ENCODE assay signal across 23 cellular contexts in the genomic region with DNA sequence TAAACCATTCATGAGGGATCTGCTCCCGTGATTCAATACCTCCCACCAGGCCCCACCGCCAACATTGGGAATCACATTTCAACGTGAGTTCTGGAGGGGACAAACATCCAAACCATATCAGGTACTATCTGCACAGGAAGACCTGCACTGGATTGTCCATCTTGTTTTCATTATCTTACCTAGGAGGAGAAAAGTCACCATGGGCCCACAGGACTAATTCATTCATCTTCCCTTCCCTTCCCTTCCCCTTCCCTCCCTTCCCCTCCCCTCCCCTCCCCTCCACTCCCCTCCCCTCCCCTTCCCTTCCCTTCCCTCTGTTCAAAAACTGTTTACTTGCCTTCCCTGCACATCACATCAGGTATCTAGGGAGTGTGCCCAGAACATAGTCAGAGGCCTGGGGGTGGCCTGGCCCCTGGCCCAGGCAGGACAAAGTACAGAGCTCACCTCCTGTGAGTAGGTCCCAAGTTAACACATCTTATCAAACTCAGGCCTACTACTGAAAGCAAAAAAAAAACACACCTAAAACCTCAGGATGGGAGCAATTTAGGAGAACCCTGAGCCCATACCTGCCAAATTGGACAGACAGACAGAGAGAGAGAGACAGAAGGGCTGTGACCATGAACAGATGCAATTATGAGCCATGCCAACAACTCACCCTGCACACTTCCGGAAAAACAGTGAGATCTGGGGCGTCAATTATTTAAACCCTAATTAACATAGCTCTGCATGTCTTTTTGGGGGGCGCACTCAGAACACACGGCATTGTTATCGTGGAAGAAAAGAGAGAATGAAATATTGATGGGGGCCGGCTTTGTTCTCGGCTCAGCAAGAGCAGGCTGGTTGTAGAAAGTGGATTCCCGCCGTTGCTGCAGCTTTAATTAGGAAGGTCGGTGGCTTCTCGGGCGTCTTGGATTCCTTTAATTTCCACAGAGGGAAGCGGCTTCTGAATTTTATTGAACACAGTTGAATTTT.
A peak's percentile ranks its signal among the peaks of the same experiment; 100 is the strongest.
DNase-seq lines count a peak whose midpoint lies in the region; ATAC-seq and TF ChIP-seq lines count a peak whose summit lies in the region.
"Had no signal": no experiment of that assay in that cellular context is flagged by ENCODE, and none has a peak within 500 bp of the region (broad histone marks: within the 10 kb centered on the region; RNA-seq: fewer than 3 reads in every experiment).

No MANE protein-coding gene starts in this region.

- H3K4me3 ChIP-seq in right cardiac atrium (ENCODE audit: low read length) (peak overlapping the region; percentile 18), liver (ENCODE audit: low read depth in 1 of 3, low read length in 3 of 3) (no peak overlapping the region), osteoblast (ENCODE audit: insufficient read depth, low read length) (peak overlapping the region; percentile 25)
- H3K4me3 ChIP-seq: GM23248, PC-9 had no signal

- H4K20me1 ChIP-seq in osteoblast (ENCODE audit: insufficient read depth, low read length): no peaks in the 10 kb centered on the region

- no peak for DNase-seq in right cardiac atrium
- no peak for DNase-seq in left cardiac atrium
- DNase-seq in osteoblast (ENCODE audit: insufficient read length, low spot score, missing footprints): no peak
- no peak for DNase-seq in iPS-NIHi11 (ENCODE audit: low spot score)
- no peak for DNase-seq in SHP77 (lab: John Stamatoyannopoulos, UW)
- DNase-seq: CD4-positive, CD25-positive, alpha-beta regulatory T cell; DMS153; DND-41; GM23248; H7; KBM-7; MV-4-11; NCI-H1105 treated with DMSO at 0.1 percent for 48 hours; NCI-H146; NCI-H1930; NCI-H2107; NCI-H524 treated with DMSO at 0.1 percent for 48 hours; NCI-H774; PC-9 had no signal

- 47% methylated on average over 16 of the region's 16 CpGs for WGBS in right cardiac atrium
- 62% methylated on average over 16 of the region's 16 CpGs for WGBS in liver

- TF ChIP-seq CTCF in liver (IDR thresholded peaks at IDR 0.05; ENCODE audit: low read depth, low read length, missing input control) (no peak), osteoblast (IDR thresholded peaks at IDR 0.05; ENCODE audit: extremely low read depth, low read depth, low read length) (no peak)

- H3K4me1 ChIP-seq in right cardiac atrium (ENCODE audit: control insufficient read depth, insufficient read depth, low read length) (peaks cover 3% of the 10 kb centered on the region), liver (ENCODE audit: control insufficient read depth in 4 of 4, insufficient read depth in 4 of 4, low read length in 3 of 4) (peaks cover 8 to 9% (median 9%) of the 10 kb centered on the region in 4 donors), osteoblast (ENCODE audit: insufficient read depth, low read length) (peaks cover 7% of the 10 kb centered on the region)

- no peak overlapping the region for H3K27ac ChIP-seq in right cardiac atrium (ENCODE audit: low read length)
- H3K27ac ChIP-seq in liver (ENCODE audit: low read depth in 1 of 2, low read length in 2 of 2): no peak overlapping the region
- H3K27ac ChIP-seq in osteoblast (ENCODE audit: low read depth, low read length): no peak overlapping the region
- H3K27ac ChIP-seq: GM23248, PC-9 had no signal

- no peak for TF ChIP-seq RAD21 in liver (IDR thresholded peaks at IDR 0.05)

- H3K9me3 ChIP-seq in right cardiac atrium (ENCODE audit: control insufficient read depth, low read length) (no peaks in the 10 kb centered on the region), liver (ENCODE audit: control insufficient read depth in 4 of 4, low read length in 3 of 4) (no peaks in the 10 kb centered on the region), osteoblast (ENCODE audit: low read depth, low read length) (no peaks in the 10 kb centered on the region)

- intact Hi-C loops in right cardiac atrium (cut with DNase I): no loop called here
- intact Hi-C loops in left cardiac atrium (cut with DNase I): no loop called here

- no peak overlapping the region for H3K9ac ChIP-seq in liver (ENCODE audit: low read depth in 1 of 2, low read length in 2 of 2)
- H3K9ac ChIP-seq: GM23248 had no signal

- no peaks in the 10 kb centered on the region for H3K79me2 ChIP-seq in osteoblast (ENCODE audit: insufficient read depth, low read length)

- H3K27me3 ChIP-seq in right cardiac atrium (ENCODE audit: control insufficient read depth, insufficient read depth): no peaks in the 10 kb centered on the region
- H3K27me3 ChIP-seq in liver (ENCODE audit: control insufficient read depth in 4 of 4, insufficient read depth in 4 of 4, low read length in 3 of 4): no peaks in the 10 kb centered on the region
- H3K27me3 ChIP-seq in osteoblast (ENCODE audit: insufficient read depth, low read length): no peaks in the 10 kb centered on the region

- H2AFZ ChIP-seq in osteoblast (ENCODE audit: low read length): peak overlapping the region; percentile 72
- H2AFZ ChIP-seq: GM23248, PC-9 had no signal

- H3K36me3 ChIP-seq in liver (ENCODE audit: control insufficient read depth in 4 of 4, insufficient read depth in 3 of 4, low read depth in 1 of 4, low read length in 3 of 4) (no peaks in the 10 kb centered on the region), osteoblast (ENCODE audit: insufficient read depth, low read length) (no peaks in the 10 kb centered on the region)

- ATAC-seq in right cardiac atrium (no peak), left cardiac atrium (no peak), GM21515 (IDR thresholded peaks at IDR 0.05; ENCODE audit: unreplicated experiment) (no peak), GM21381 (IDR thresholded peaks at IDR 0.05; ENCODE audit: unreplicated experiment) (no peak)
- ATAC-seq: Right ventricle myocardium inferior had no signal

- H3K4me2 ChIP-seq in osteoblast (ENCODE audit: insufficient read depth, low read length): peak overlapping the region; percentile 57
- H3K4me2 ChIP-seq: PC-9 had no signal

TF ChIP-seq in liver, 16 proteins besides CTCF, POLR2A, EP300 and RAD21:
- TF ChIP-seq RXRA (IDR thresholded peaks at IDR 0.05): peak in 1 of 2 donors; percentile 43
- TF ChIP-seq, protein P1, sequence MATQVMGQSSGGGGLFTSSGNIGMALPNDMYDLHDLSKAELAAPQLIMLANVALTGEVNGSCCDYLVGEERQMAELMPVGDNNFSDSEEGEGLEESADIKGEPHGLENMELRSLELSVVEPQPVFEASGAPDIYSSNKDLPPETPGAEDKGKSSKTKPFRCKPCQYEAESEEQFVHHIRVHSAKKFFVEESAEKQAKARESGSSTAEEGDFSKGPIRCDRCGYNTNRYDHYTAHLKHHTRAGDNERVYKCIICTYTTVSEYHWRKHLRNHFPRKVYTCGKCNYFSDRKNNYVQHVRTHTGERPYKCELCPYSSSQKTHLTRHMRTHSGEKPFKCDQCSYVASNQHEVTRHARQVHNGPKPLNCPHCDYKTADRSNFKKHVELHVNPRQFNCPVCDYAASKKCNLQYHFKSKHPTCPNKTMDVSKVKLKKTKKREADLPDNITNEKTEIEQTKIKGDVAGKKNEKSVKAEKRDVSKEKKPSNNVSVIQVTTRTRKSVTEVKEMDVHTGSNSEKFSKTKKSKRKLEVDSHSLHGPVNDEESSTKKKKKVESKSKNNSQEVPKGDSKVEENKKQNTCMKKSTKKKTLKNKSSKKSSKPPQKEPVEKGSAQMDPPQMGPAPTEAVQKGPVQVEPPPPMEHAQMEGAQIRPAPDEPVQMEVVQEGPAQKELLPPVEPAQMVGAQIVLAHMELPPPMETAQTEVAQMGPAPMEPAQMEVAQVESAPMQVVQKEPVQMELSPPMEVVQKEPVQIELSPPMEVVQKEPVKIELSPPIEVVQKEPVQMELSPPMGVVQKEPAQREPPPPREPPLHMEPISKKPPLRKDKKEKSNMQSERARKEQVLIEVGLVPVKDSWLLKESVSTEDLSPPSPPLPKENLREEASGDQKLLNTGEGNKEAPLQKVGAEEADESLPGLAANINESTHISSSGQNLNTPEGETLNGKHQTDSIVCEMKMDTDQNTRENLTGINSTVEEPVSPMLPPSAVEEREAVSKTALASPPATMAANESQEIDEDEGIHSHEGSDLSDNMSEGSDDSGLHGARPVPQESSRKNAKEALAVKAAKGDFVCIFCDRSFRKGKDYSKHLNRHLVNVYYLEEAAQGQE (IDR thresholded peaks at IDR 0.05): peak; percentile 21
- TF ChIP-seq JUND (IDR thresholded peaks at IDR 0.05): peak in 1 of 2 donors; percentile 49
- TF ChIP-seq TAF1 (conservative IDR thresholded peaks at IDR 0.05): no peak
- TF ChIP-seq FOXA1 (IDR thresholded peaks at IDR 0.05): no peak
- TF ChIP-seq HNF4A (conservative IDR thresholded peaks at IDR 0.05): peak; percentile 79 to 86
- no peak for TF ChIP-seq YY1 (IDR thresholded peaks at IDR 0.05)
- TF ChIP-seq, protein P2, sequence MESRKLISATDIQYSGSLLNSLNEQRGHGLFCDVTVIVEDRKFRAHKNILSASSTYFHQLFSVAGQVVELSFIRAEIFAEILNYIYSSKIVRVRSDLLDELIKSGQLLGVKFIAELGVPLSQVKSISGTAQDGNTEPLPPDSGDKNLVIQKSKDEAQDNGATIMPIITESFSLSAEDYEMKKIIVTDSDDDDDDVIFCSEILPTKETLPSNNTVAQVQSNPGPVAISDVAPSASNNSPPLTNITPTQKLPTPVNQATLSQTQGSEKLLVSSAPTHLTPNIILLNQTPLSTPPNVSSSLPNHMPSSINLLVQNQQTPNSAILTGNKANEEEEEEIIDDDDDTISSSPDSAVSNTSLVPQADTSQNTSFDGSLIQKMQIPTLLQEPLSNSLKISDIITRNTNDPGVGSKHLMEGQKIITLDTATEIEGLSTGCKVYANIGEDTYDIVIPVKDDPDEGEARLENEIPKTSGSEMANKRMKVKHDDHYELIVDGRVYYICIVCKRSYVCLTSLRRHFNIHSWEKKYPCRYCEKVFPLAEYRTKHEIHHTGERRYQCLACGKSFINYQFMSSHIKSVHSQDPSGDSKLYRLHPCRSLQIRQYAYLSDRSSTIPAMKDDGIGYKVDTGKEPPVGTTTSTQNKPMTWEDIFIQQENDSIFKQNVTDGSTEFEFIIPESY (IDR thresholded peaks at IDR 0.05): no peak
- TF ChIP-seq FOXA2 (IDR thresholded peaks at IDR 0.05): peak; percentile 9
- no peak for TF ChIP-seq GABPA (IDR thresholded peaks at IDR 0.05 in 1 of 2, conservative IDR thresholded peaks at IDR 0.05 in 1 of 2)
- TF ChIP-seq, protein P3, sequence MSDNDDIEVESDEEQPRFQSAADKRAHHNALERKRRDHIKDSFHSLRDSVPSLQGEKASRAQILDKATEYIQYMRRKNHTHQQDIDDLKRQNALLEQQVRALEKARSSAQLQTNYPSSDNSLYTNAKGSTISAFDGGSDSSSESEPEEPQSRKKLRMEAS (IDR thresholded peaks at IDR 0.05): no peak
- TF ChIP-seq SP1 (IDR thresholded peaks at IDR 0.05): peak; percentile 29
- TF ChIP-seq, protein P4, sequence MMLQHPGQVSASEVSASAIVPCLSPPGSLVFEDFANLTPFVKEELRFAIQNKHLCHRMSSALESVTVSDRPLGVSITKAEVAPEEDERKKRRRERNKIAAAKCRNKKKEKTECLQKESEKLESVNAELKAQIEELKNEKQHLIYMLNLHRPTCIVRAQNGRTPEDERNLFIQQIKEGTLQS (IDR thresholded peaks at IDR 0.05): no peak
- TF ChIP-seq EGR1 (IDR thresholded peaks at IDR 0.05; ENCODE audit: low read depth in 2 of 2): no peak
- no peak for TF ChIP-seq NR2F2 (IDR thresholded peaks at IDR 0.05)
- TF ChIP-seq HNF4G (IDR thresholded peaks at IDR 0.05): peak; percentile 43

Comparison
In these comparisons a context has a peak if more than half of its experiments do, and no peak if none do; other contexts are left out.
1. H3K4me3 ChIP-seq: peak in right cardiac atrium (single experiment) and osteoblast (single experiment); none in liver (0 of 3).